ENCODE assay signal across 31 cellular contexts in genomic region chr21:22364163-22364562, GRCh38.
"Had no signal": no experiment of that assay in that cellular context is flagged by ENCODE, and none has a peak within 500 bp of the region (broad histone marks: within the 10 kb centered on the region; RNA-seq: fewer than 3 reads in every experiment).

No MANE protein-coding gene starts in this region.

- H3K4me2 ChIP-seq: neural progenitor cell, smooth muscle cell had no signal

- H3K4me3 ChIP-seq: neural progenitor cell, ovary, psoas muscle, skin epidermis, smooth muscle cell, spleen, suprapubic skin, testis, tibial artery, transverse colon, upper lobe of right lung, uterus had no signal

- H3K36me3 Mint-ChIP-seq: natural killer cell; stimulated activated memory B cell treated with anti-CD40 and anti-IgM and Interleukin-4, amounts not matched to agents 10 μg/mL and 1 μg/mL and 100 μg/mL, for 72 hours; type B pancreatic cell had no signal

- H3K9me3 ChIP-seq: ovary, psoas muscle, suprapubic skin, testis, tibial artery, transverse colon, upper lobe of right lung, uterus had no signal

- H3K9ac ChIP-seq: neural progenitor cell, parathyroid adenoma had no signal

- H3K9me3 Mint-ChIP-seq: nephron; stimulated activated naive CD8-positive, alpha-beta T cell treated with anti-CD3 and anti-CD28 coated beads, Interleukin-15, amount 100 ng/mL, for 72 hours; type B pancreatic cell had no signal

- H3K27ac ChIP-seq: neural progenitor cell, ovary, parathyroid adenoma, psoas muscle, skin epidermis, spleen, suprapubic skin, testis, tibial artery, upper lobe of right lung, uterus had no signal

- DNase-seq: natural killer cell; occipital lobe; ovary; posterior cingulate gyrus; psoas muscle; right cardiac atrium; spleen; stimulated activated CD4-positive, alpha-beta T cell treated with anti-CD3 and anti-CD28 coated beads, Interleukin-12 subunit alpha, Interleukin-12 subunit beta, amount 100 ng/mL, for 4 hours; stimulated activated CD4-positive, alpha-beta T cell treated with anti-CD3 and anti-CD28 coated beads, Interleukin-1b, Interleukin-23, amount 100 ng/mL, for 48 hours; stimulated activated CD4-positive, alpha-beta T cell treated with anti-CD3 and anti-CD28 coated beads, Interleukin-4, amount 100 ng/mL, for 1 hour; stimulated activated CD4-positive, alpha-beta T cell treated with anti-CD3 and anti-CD28 coated beads, Interleukin-4, amount 100 ng/mL, for 4 hours; stimulated activated CD8-positive, alpha-beta memory T cell treated with anti-CD3 and anti-CD28 coated beads, Interleukin-4, amount 100 ng/mL, for 48 hours; stimulated activated naive CD4-positive, alpha-beta T cell; stimulated activated naive CD8-positive, alpha-beta T cell treated with anti-CD3 and anti-CD28 coated beads, Interleukin-15, amount 100 ng/mL, for 72 hours; stimulated activated naive CD8-positive, alpha-beta T cell treated with anti-CD3 and anti-CD28 coated beads, Interleukin-15, Interleukin-2, amounts not matched to agents 100 U/mL and 50 U/mL, for 24 hours; substantia nigra; testis; tibial artery; upper lobe of right lung; uterus had no signal

- H3K79me2 ChIP-seq: parathyroid adenoma had no signal

- ATAC-seq: natural killer cell; psoas muscle; right cardiac atrium; sciatic nerve; stimulated activated memory B cell treated with anti-CD40 and anti-IgM and Interleukin-4, amounts not matched to agents 10 μg/mL and 1 μg/mL and 100 μg/mL, for 72 hours; stimulated activated naive CD8-positive, alpha-beta T cell treated with anti-CD3 and anti-CD28 coated beads, Interleukin-15, amount 100 ng/mL, for 72 hours; stimulated activated naive CD8-positive, alpha-beta T cell treated with anti-CD3 and anti-CD28 coated beads, Interleukin-15, Interleukin-2, amounts not matched to agents 100 U/mL and 50 U/mL, for 24 hours; upper lobe of right lung had no signal

- H3K27me3 ChIP-seq: neural progenitor cell, ovary, spleen, suprapubic skin, testis, tibial artery, transverse colon, upper lobe of right lung, uterus had no signal

- H3K4me1 ChIP-seq: neural progenitor cell, parathyroid adenoma, psoas muscle, spleen, suprapubic skin, testis, tibial artery, transverse colon, upper lobe of right lung, uterus had no signal

- H3K36me3 ChIP-seq: neural progenitor cell, ovary, spleen, suprapubic skin, tibial artery, transverse colon, upper lobe of right lung, uterus had no signal

- H3K4me1 Mint-ChIP-seq: natural killer cell; nephron; neural progenitor cell; stimulated activated memory B cell treated with anti-CD40 and anti-IgM and Interleukin-4, amounts not matched to agents 10 μg/mL and 1 μg/mL and 100 μg/mL, for 72 hours; stimulated activated naive CD8-positive, alpha-beta T cell treated with anti-CD3 and anti-CD28 coated beads, Interleukin-15, amount 100 ng/mL, for 72 hours had no signal

- H3K27ac Mint-ChIP-seq: natural killer cell; nephron; neural progenitor cell; progenitor cell of endocrine pancreas; stimulated activated memory B cell treated with anti-CD40 and anti-IgM and Interleukin-4, amounts not matched to agents 10 μg/mL and 1 μg/mL and 100 μg/mL, for 72 hours; stimulated activated naive CD8-positive, alpha-beta T cell treated with anti-CD3 and anti-CD28 coated beads, Interleukin-15, amount 100 ng/mL, for 72 hours; type B pancreatic cell had no signal

- H3K27me3 Mint-ChIP-seq: stimulated activated memory B cell treated with anti-CD40 and anti-IgM and Interleukin-4, amounts not matched to agents 10 μg/mL and 1 μg/mL and 100 μg/mL, for 72 hours; stimulated activated naive CD8-positive, alpha-beta T cell treated with anti-CD3 and anti-CD28 coated beads, Interleukin-15, amount 100 ng/mL, for 72 hours; type B pancreatic cell had no signal

- H2AFZ ChIP-seq: neural progenitor cell, parathyroid adenoma had no signal

- H3K4me3 Mint-ChIP-seq: natural killer cell; nephron; neural progenitor cell; stimulated activated memory B cell treated with anti-CD40 and anti-IgM and Interleukin-4, amounts not matched to agents 10 μg/mL and 1 μg/mL and 100 μg/mL, for 72 hours; stimulated activated naive CD8-positive, alpha-beta T cell treated with anti-CD3 and anti-CD28 coated beads, Interleukin-15, amount 100 ng/mL, for 72 hours; type B pancreatic cell had no signal
